In the genomic region with DNA sequence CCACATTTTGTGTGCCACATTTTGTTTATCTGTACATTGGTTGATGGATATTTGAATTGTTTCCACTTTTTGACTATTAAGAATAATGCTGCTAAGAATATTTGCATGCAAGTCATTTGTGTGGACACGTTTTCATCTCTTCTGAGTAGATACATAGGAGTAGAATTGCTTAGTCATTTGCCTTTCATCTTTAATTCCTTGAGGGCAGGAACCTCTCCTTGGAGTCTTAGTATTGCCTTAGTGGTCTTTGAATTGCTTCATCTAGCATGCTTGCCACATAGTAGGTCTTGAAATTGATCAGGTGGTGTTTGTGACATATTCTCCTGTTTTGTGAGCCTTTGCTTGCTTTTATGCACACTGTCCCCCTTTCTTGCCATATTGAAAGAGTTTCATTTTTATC, we compare ENCODE assay signal across 1 cellular context.
TF ChIP-seq lines count a peak whose summit lies in the region.

No MANE protein-coding gene starts in this region.

TF ChIP-seq in H1, 55 proteins besides CTCF, POLR2A, EP300 and RAD21 (continued from another document):
- TF ChIP-seq TAF7 (optimal IDR thresholded peaks at IDR 0.05; ENCODE audit: borderline replicate concordance, low read depth, low read length): no peak
- no peak for TF ChIP-seq KDM5A (IDR thresholded peaks at IDR 0.05; ENCODE audit: low read length)
- no peak for TF ChIP-seq SIN3A (conservative IDR thresholded peaks at IDR 0.05 in 1 of 2, IDR thresholded peaks at IDR 0.05 in 1 of 2; ENCODE audit: low read depth in 1 of 2, low read length in 2 of 2)
